In genomic region chr5:29378104-29378503, GRCh38 we compare ENCODE assay signal across 6 cellular contexts.
"Had no signal": no experiment of that assay in that cellular context is flagged by ENCODE, and none has a peak within 500 bp of the region (broad histone marks: within the 10 kb centered on the region; RNA-seq: fewer than 3 reads in every experiment).

No MANE protein-coding gene starts in this region.

- FAIRE-seq: HepG2, K562 had no signal

- ATAC-seq: HepG2, K562 had no signal

- H3K4me3 ChIP-seq: K562 had no signal

- H3K27ac ChIP-seq: HL-60 had no signal

- DNase-seq: IMR-90, KBM-7, KG1 had no signal
